In genomic region chr1:33350611-33351280, GRCh38 we compare ENCODE assay signal across 1 cellular context.
TF ChIP-seq lines count a peak whose summit lies in the region.

No MANE protein-coding gene starts in this region.

TF ChIP-seq in GM23338, 12 proteins besides CTCF, POLR2A, EP300 and RAD21 (continued from another document):
- TF ChIP-seq ZNF462 (CRISPR knock-in tag; IDR thresholded peaks at IDR 0.05), result no peak
- no peak for TF ChIP-seq REST (IDR thresholded peaks at IDR 0.05; ENCODE audit: unreplicated experiment)
- no peak for TF ChIP-seq EZH2 (IDR thresholded peaks at IDR 0.05; ENCODE audit: low read depth, unreplicated experiment)
- no peak for TF ChIP-seq JUNB (IDR thresholded peaks at IDR 0.05; ENCODE audit: unreplicated experiment)
- no peak for TF ChIP-seq STAT1 (IDR thresholded peaks at IDR 0.05; ENCODE audit: unreplicated experiment)
- no peak for TF ChIP-seq ZNF331 (CRISPR knock-in tag; IDR thresholded peaks at IDR 0.05; ENCODE audit: low read depth)
- TF ChIP-seq NANOG (IDR thresholded peaks at IDR 0.05; ENCODE audit: borderline replicate concordance), result no peak
- no peak for TF ChIP-seq POLR2AphosphoS5 (IDR thresholded peaks at IDR 0.05; ENCODE audit: low read depth)
- no peak for TF ChIP-seq CREB1 (CRISPR knock-in tag; IDR thresholded peaks at IDR 0.05; ENCODE audit: low read depth)
